19 cellular contexts compared by ENCODE assay signal in genomic region chr14:90511795-90512331, GRCh38.
A peak's percentile ranks its signal among the peaks of the same experiment; 100 is the strongest.
DNase-seq lines count a peak whose midpoint lies in the region; ATAC-seq lines count a peak whose summit lies in the region.
"Had no signal": no experiment of that assay in that cellular context is flagged by ENCODE, and none has a peak within 500 bp of the region (broad histone marks: within the 10 kb centered on the region; RNA-seq: fewer than 3 reads in every experiment).

No MANE protein-coding gene starts in this region.

- H2BK5ac ChIP-seq in trophoblast cell (ENCODE audit: low read depth, low read length, poor library complexity), result no peak overlapping the region

- H3K4me2 ChIP-seq in trophoblast cell (ENCODE audit: low read length), result no peak overlapping the region

- H4K12ac ChIP-seq in trophoblast cell (ENCODE audit: low read depth, low read length), result no peak overlapping the region

- no peaks in the 10 kb centered on the region for H3K36me3 ChIP-seq in trophoblast cell (ENCODE audit: control insufficient read depth in 1 of 2, insufficient read depth in 2 of 2, low read length in 2 of 2)
- H3K36me3 ChIP-seq: BE2C, gastrocnemius medialis had no signal

- H4K8ac ChIP-seq in trophoblast cell (ENCODE audit: low read depth, low read length), result no peak overlapping the region

- H3K27me3 ChIP-seq in trophoblast cell (ENCODE audit: insufficient read depth, low read length), result no peaks in the 10 kb centered on the region
- H3K27me3 ChIP-seq: BE2C, gastrocnemius medialis had no signal

- ATAC-seq in GM18520 (IDR thresholded peaks at IDR 0.05; ENCODE audit: unreplicated experiment), result no peak
- ATAC-seq: effector memory CD8-positive, alpha-beta T cell; GM12878 had no signal

- peak overlapping the region; percentile 26 for H2AFZ ChIP-seq in trophoblast cell (ENCODE audit: insufficient read depth, low read length, poor library complexity)

- H3K9ac ChIP-seq in trophoblast cell (ENCODE audit: low read length), result no peak overlapping the region

- H3K4me1 ChIP-seq in trophoblast cell (ENCODE audit: control insufficient read depth in 1 of 2, insufficient read depth in 2 of 2, low read length in 2 of 2), result peaks cover 42 to 58% of the 10 kb centered on the region in 2 experiments

- H3K23ac ChIP-seq in trophoblast cell (ENCODE audit: low read length), result no peak overlapping the region

- H3K14ac ChIP-seq in trophoblast cell (ENCODE audit: low read length), result no peak overlapping the region

- no peak overlapping the region for H3K4me3 ChIP-seq in trophoblast cell (ENCODE audit: low read depth, low read length)
- H3K4me3 ChIP-seq: gastrocnemius medialis, GM12878, mucosa of descending colon had no signal

- DNase-seq in COR-L47 (lab: John Stamatoyannopoulos, UW), result peak; percentile 51
- peak; percentile 79 for DNase-seq in NCI-H1694 treated with DMSO at 0.1 percent for 48 hours (lab: John Stamatoyannopoulos, UW)
- no peak for DNase-seq in trophoblast cell
- DNase-seq in GF-D8 (lab: John Stamatoyannopoulos, UW), result no peak
- no peak for DNase-seq in CD1c-positive myeloid dendritic cell (ENCODE audit: extremely low spot score)
- no peak for DNase-seq in T1000 (lab: John Stamatoyannopoulos, UW)
- DNase-seq: activated CD4-positive, CD25-positive, alpha-beta regulatory T cell; activated naive CD4-positive, alpha-beta T cell treated with anti-CD3 and anti-CD28 coated beads for 36 hours; BE2C; effector memory CD8-positive, alpha-beta T cell; EL; gastrocnemius medialis; HFFc6; OCI-M1; SW 1271 had no signal

- no CpG with 5 or more reads among the region's 9 CpGs for WGBS in trophoblast cell (ENCODE audit: extremely low coverage, insufficient coverage, insufficient read length)

- H3K18ac ChIP-seq in trophoblast cell (ENCODE audit: low read length), result peak overlapping the region; percentile 19

- H3K79me2 ChIP-seq in trophoblast cell (ENCODE audit: control insufficient read depth, insufficient read depth, low read length, poor library complexity), result no peaks in the 10 kb centered on the region

- peak overlapping the region; percentile 72 for H4K91ac ChIP-seq in trophoblast cell (ENCODE audit: low read depth, low read length)

- peak overlapping the region; percentile 35 for H2BK12ac ChIP-seq in trophoblast cell (ENCODE audit: low read length)

- no peak overlapping the region for H3K4ac ChIP-seq in trophoblast cell (ENCODE audit: low read depth, low read length)

- peak overlapping the region; percentile 40 for H2BK120ac ChIP-seq in trophoblast cell (ENCODE audit: insufficient read depth, low read length, poor library complexity)

- H3K9me3 ChIP-seq in trophoblast cell (ENCODE audit: insufficient read depth, low read depth, low read length), result peaks cover 5% of the 10 kb centered on the region
- H3K9me3 ChIP-seq: BE2C, gastrocnemius medialis, mucosa of descending colon had no signal

- peaks cover 44% of the 10 kb centered on the region for H3K79me1 ChIP-seq in trophoblast cell (ENCODE audit: low read length)

- H3K27ac ChIP-seq in cingulate gyrus (ENCODE audit: low read depth, low read length), result peak overlapping the region; percentile 100
- H3K27ac ChIP-seq in trophoblast cell (ENCODE audit: low read depth, low read length), result no peak overlapping the region

- H2AK5ac ChIP-seq in trophoblast cell (ENCODE audit: low read length), result peak overlapping the region; percentile 18

Comparison
In these comparisons a context has a peak if more than half of its experiments do, and no peak if none do; other contexts are left out.
1. DNase-seq: peak in COR-L47 (single experiment) and NCI-H1694 treated with DMSO at 0.1 percent for 48 hours (single experiment); none in trophoblast cell (0 of 2), GF-D8 (single experiment), CD1c-positive myeloid dendritic cell (single experiment) and T1000 (single experiment).